In the genomic region with DNA sequence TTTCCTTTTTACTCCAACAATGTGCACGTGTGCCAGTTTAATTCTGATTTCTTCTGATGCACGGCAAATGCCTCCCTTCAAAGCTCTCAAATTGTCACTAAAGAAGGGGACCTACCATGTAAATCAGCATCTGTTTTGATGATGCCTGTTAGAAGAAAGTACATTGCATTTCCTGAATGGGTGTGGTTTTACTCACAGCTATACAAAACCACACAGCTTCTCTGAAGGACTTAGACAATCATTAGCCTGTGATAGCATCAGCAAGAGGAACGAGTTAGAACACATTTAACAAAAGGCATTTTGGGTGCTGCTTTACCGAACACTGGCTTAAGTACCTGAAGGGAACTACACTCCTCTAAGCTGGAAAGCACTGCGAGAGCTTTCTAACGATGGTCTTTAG, we compare ENCODE assay signal across 9 cellular contexts.
DNase-seq lines count a peak whose midpoint lies in the region; ATAC-seq and TF ChIP-seq lines count a peak whose summit lies in the region.
"Had no signal": no experiment of that assay in that cellular context is flagged by ENCODE, and none has a peak within 500 bp of the region (broad histone marks: within the 10 kb centered on the region; RNA-seq: fewer than 3 reads in every experiment).

No MANE protein-coding gene starts in this region.

- BruUV-seq in mammary epithelial cell (replicated peaks; lab: Mats Ljungman, UMichigan) (no TSS peak), MCF 10A (replicated peaks; lab: Mats Ljungman, UMichigan) (no TSS peak)

- H3K4me1 Mint-ChIP-seq in MCF 10A (ENCODE audit: insufficient read depth, unreplicated experiment) = no peaks in the 10 kb centered on the region
- H3K4me1 Mint-ChIP-seq in activated CD8-positive, alpha-beta T cell treated with anti-CD3 and anti-CD28 coated beads for 36 hours (ENCODE audit: low read depth) = peaks cover 50% of the 10 kb centered on the region

- H3K36me3 ChIP-seq in mammary epithelial cell (ENCODE audit: insufficient read depth, low read length) = no peaks in the 10 kb centered on the region

- POLR2A ChIA-PET in MCF 10A (lab: Yijun Ruan, JAX) = interaction anchor here (0.6 to 0.8 kb wide), 3 partner anchors 14 to 107 kb away, joined by 3 to 5 read pairs (median 3); no protein-coding TSS in a partner anchor
- POLR2A ChIA-PET in activated CD8-positive, alpha-beta T cell treated with anti-CD3 and anti-CD28 coated beads for 36 hours (lab: Charles Lee) = interaction anchor here (0.6 to 1.8 kb wide), 5 partner anchors 17 to 1321 kb away, joined by 3 to 6 read pairs (median 3); no protein-coding TSS in a partner anchor

- H3K27ac ChIP-seq in mammary epithelial cell (ENCODE audit: insufficient read depth, low read depth, low read length) = peak overlapping the region; percentile 31

- no peaks in the 10 kb centered on the region for H3K79me2 ChIP-seq in mammary epithelial cell (ENCODE audit: insufficient read depth, low read length)

- H3K4me1 ChIP-seq in mammary epithelial cell (ENCODE audit: insufficient read depth, low read length) = peaks cover 18% of the 10 kb centered on the region

- H2AFZ ChIP-seq in mammary epithelial cell (ENCODE audit: low read depth, low read length) = peak overlapping the region; percentile 62

- peak overlapping the region; percentile 2 for H3K9ac ChIP-seq in mammary epithelial cell (ENCODE audit: insufficient read depth, low read length)

- in situ Hi-C loops in mammary epithelial cell (cut with MboI; ENCODE audit: low sequenced_read_pairs in 2 of 2) = no loop called here

- no peak for TF ChIP-seq CTCF in mammary epithelial cell (conservative IDR thresholded peaks at IDR 0.05 in 1 of 2, IDR thresholded peaks at IDR 0.05 in 1 of 2; ENCODE audit: extremely low read depth in 1 of 2, insufficient read depth in 1 of 2, low read depth in 1 of 2, low read length in 2 of 2)
- no peak for TF ChIP-seq CTCF in MCF 10A (IDR thresholded peaks at IDR 0.05; ENCODE audit: unreplicated experiment)
- TF ChIP-seq CTCF in activated CD8-positive, alpha-beta T cell treated with anti-CD3 and anti-CD28 coated beads for 36 hours (IDR thresholded peaks at IDR 0.05) = no peak

- H3K27me3 ChIP-seq in mammary epithelial cell (ENCODE audit: insufficient read depth, low read length) = no peaks in the 10 kb centered on the region
- H3K27me3 ChIP-seq: dorsolateral prefrontal cortex had no signal

- peak overlapping the region; percentile 65 for H3K4me2 ChIP-seq in mammary epithelial cell (ENCODE audit: insufficient read depth, low read depth, low read length)

- dilution Hi-C loops in mammary epithelial cell (cut with HindIII; ENCODE audit: low sequenced_read_pairs) = no loop called here

- intact Hi-C loops in mammary epithelial cell (cut with micrococcal nuclease) (no loop called here), MCF 10A (cut with micrococcal nuclease) (no loop called here)
- intact Hi-C loops in activated CD8-positive, alpha-beta T cell treated with anti-CD3 and anti-CD28 coated beads for 36 hours (cut with micrococcal nuclease) = loop anchor here (10.0 kb wide), 2 partner anchors 137 to 167 kb away; no protein-coding TSS in a partner anchor

- H3K27me3 Mint-ChIP-seq in MCF 10A (ENCODE audit: insufficient read depth, unreplicated experiment) = no peaks in the 10 kb centered on the region
- H3K27me3 Mint-ChIP-seq in activated CD8-positive, alpha-beta T cell treated with anti-CD3 and anti-CD28 coated beads for 36 hours = no peaks in the 10 kb centered on the region

- WGBS in mammary epithelial cell (ENCODE audit: low coverage, missing lambda C conversion rate) = 11% methylated on average over 5 of the region's 6 CpGs

- no peaks in the 10 kb centered on the region for H3K9me3 ChIP-seq in mammary epithelial cell (replicated peaks; ENCODE audit: insufficient read depth, low read length)

- DNase-seq in mammary epithelial cell = peak; percentile 87
- DNase-seq in MCF 10A (ENCODE audit: unreplicated experiment) = no peak
- no peak for DNase-seq in activated CD8-positive, alpha-beta T cell treated with anti-CD3 and anti-CD28 coated beads for 36 hours
- no peak for DNase-seq in SHP77 (lab: John Stamatoyannopoulos, UW)
- DNase-seq in NCI-H2081 treated with DMSO at 0.1 percent for 48 hours (lab: John Stamatoyannopoulos, UW) = no peak
- DNase-seq in NCI-H187 (lab: John Stamatoyannopoulos, UW) = no peak
- DNase-seq in NCI-H524 treated with DMSO at 0.1 percent for 48 hours (lab: John Stamatoyannopoulos, UW) = no peak
- DNase-seq: dorsolateral prefrontal cortex had no signal

- no peaks in the 10 kb centered on the region for H3K9me3 Mint-ChIP-seq in MCF 10A (ENCODE audit: unreplicated experiment)
- H3K9me3 Mint-ChIP-seq in activated CD8-positive, alpha-beta T cell treated with anti-CD3 and anti-CD28 coated beads for 36 hours = no peaks in the 10 kb centered on the region

- no peaks in the 10 kb centered on the region for H4K20me1 ChIP-seq in mammary epithelial cell (ENCODE audit: insufficient read depth, low read length)

- H3K36me3 Mint-ChIP-seq in MCF 10A (ENCODE audit: insufficient read depth, unreplicated experiment) = peaks cover 6% of the 10 kb centered on the region
- peaks cover 44% of the 10 kb centered on the region for H3K36me3 Mint-ChIP-seq in activated CD8-positive, alpha-beta T cell treated with anti-CD3 and anti-CD28 coated beads for 36 hours (ENCODE audit: low read depth)

- H3K4me3 ChIP-seq in mammary epithelial cell (replicated peaks in 1 of 3; ENCODE audit: insufficient read depth in 1 of 3, low read depth in 2 of 3, low read length in 3 of 3) = no peak overlapping the region
- H3K4me3 ChIP-seq: dorsolateral prefrontal cortex had no signal

- no peak overlapping the region for H3K27ac Mint-ChIP-seq in MCF 10A (ENCODE audit: low read depth, unreplicated experiment)
- peak overlapping the region; percentile 4 for H3K27ac Mint-ChIP-seq in activated CD8-positive, alpha-beta T cell treated with anti-CD3 and anti-CD28 coated beads for 36 hours

- H3K4me3 Mint-ChIP-seq in MCF 10A (ENCODE audit: unreplicated experiment) = no peak overlapping the region
- H3K4me3 Mint-ChIP-seq in activated CD8-positive, alpha-beta T cell treated with anti-CD3 and anti-CD28 coated beads for 36 hours = no peak overlapping the region

- ATAC-seq in HG03064 (IDR thresholded peaks at IDR 0.05; ENCODE audit: low read depth, unreplicated experiment) = peak; percentile 70
- peak; percentile 85 for ATAC-seq in activated CD8-positive, alpha-beta T cell treated with anti-CD3 and anti-CD28 coated beads for 36 hours

- CTCF ChIA-PET in mammary epithelial cell (lab: Charles Lee; ENCODE audit: low non-redundant PET) (interaction anchor here (0.6 kb wide), 1 partner anchor 138 kb away, joined by 3 read pairs; no protein-coding TSS in a partner anchor), MCF 10A (lab: Yijun Ruan, JAX) (interaction anchor here (0.6 to 1.0 kb wide), 3 partner anchors 17 to 230 kb away, joined by 3 to 4 read pairs (median 3); no protein-coding TSS in a partner anchor)
- CTCF ChIA-PET in activated CD8-positive, alpha-beta T cell treated with anti-CD3 and anti-CD28 coated beads for 36 hours (lab: Charles Lee) = interaction anchor here (0.7 to 4.2 kb wide), 4 partner anchors 11 to 248 kb away, joined by 3 to 31 read pairs (median 5); a partner anchor contains a TSS
